1 cellular context compared by ENCODE assay signal in the genomic region with DNA sequence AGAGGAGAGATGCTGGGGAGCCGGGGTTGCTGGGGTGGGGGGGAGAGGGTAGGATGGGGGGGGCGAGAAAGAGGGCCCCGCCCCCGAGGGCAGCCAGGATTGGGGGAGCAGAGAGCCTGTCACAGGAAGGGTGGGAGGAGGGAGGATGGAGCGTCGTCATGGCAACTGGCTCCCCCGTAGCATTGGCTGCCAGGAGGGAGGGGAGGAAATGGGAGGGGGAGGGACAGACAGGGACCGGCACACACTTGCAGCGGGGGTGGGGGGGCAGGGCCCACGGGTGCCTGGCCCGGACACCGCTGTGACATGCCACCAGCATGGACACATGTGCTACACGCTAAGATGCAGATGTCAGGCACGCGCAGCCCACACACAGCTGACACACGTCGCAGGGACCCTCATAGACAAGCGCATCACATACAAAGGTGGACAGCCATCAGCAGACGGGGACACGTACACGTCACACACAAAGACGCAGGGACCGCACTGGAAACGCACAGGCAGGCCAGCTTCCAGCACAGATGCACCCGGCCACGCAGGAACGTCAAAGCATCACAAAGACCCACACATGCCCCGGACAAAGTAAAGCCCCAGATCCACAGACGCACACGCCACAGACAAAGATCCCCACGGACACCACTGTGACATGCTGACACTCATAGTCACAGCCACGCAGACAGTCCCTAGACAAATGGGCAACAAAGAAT.
TF ChIP-seq lines count a peak whose summit lies in the region.

Gene LMTK3, minus strand, starts transcription at position 36 of the 704 bp plus-strand sequence. CDS start 259 bp downstream, outside the sequence.

TF ChIP-seq in K562, 482 proteins besides CTCF, POLR2A, EP300 and RAD21 (continued from another document and continues in another):
- TF ChIP-seq, protein P1, sequence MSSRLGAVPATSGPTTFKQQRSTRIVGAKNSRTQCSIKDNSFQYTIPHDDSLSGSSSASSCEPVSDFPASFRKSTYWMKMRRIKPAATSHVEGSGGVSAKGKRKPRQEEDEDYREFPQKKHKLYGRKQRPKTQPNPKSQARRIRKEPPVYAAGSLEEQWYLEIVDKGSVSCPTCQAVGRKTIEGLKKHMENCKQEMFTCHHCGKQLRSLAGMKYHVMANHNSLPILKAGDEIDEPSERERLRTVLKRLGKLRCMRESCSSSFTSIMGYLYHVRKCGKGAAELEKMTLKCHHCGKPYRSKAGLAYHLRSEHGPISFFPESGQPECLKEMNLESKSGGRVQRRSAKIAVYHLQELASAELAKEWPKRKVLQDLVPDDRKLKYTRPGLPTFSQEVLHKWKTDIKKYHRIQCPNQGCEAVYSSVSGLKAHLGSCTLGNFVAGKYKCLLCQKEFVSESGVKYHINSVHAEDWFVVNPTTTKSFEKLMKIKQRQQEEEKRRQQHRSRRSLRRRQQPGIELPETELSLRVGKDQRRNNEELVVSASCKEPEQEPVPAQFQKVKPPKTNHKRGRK (tag; IDR thresholded peaks at IDR 0.05), result no peak
- TF ChIP-seq SAFB (IDR thresholded peaks at IDR 0.05; ENCODE audit: borderline replicate concordance, low read depth, low read length) (peak; percentile 39; the same call in 1 of the 2 replicates), LEF1 (IDR thresholded peaks at IDR 0.05) (no peak), ZNF695 (CRISPR knock-in tag; IDR thresholded peaks at IDR 0.05) (no peak), MYBL2 (IDR thresholded peaks at IDR 0.05; ENCODE audit: low read depth) (no peak), MYBL2 (CRISPR knock-in tag; IDR thresholded peaks at IDR 0.05; ENCODE audit: borderline replicate concordance) (0 out of 2 replicates have a peak, but pooled peaks have one; percentile 51), CCNT2 (IDR thresholded peaks at IDR 0.05; ENCODE audit: borderline replicate concordance, extremely low read depth, insufficient read length, low read depth, low read length) (no peak), RBM25 (IDR thresholded peaks at IDR 0.05; ENCODE audit: low read depth, low read length, severe bottlenecking) (no peak), POLR2B (IDR thresholded peaks at IDR 0.05; ENCODE audit: low read depth, partially characterized antibody) (no peak), PBX2 (CRISPR knock-in tag; IDR thresholded peaks at IDR 0.05; ENCODE audit: low read depth) (0 out of 2 replicates have a peak, but pooled peaks have one; percentile 32), PBX2 (tag; conservative IDR thresholded peaks at IDR 0.05; ENCODE audit: low read depth) (peak; percentile 33; the same call in 1 of the 2 replicates), RBM15 (IDR thresholded peaks at IDR 0.05; ENCODE audit: insufficient read depth, low read length) (no peak), GABPB2 (CRISPR knock-in tag; conservative IDR thresholded peaks at IDR 0.05) (no peak), ZNF408 (CRISPR knock-in tag; IDR thresholded peaks at IDR 0.05; ENCODE audit: low read depth) (no peak), NELFE (IDR thresholded peaks at IDR 0.05; ENCODE audit: insufficient read depth, insufficient read length) (no peak), FOXM1 (IDR thresholded peaks at IDR 0.05; ENCODE audit: low read depth) (no peak), FOXM1 (CRISPR knock-in tag; IDR thresholded peaks at IDR 0.05; ENCODE audit: low read depth) (no peak), ZNF707 (CRISPR knock-in tag; conservative IDR thresholded peaks at IDR 0.05) (no peak), ZNF3 (CRISPR knock-in tag; IDR thresholded peaks at IDR 0.05) (no peak), ZFP36 (IDR thresholded peaks at IDR 0.05; ENCODE audit: low read depth, low read length, partially characterized antibody) (no peak), CREB3 (tag; conservative IDR thresholded peaks at IDR 0.05; ENCODE audit: low read depth) (no peak), ZKSCAN1 (IDR thresholded peaks at IDR 0.05; ENCODE audit: low read depth, low read length) (no peak), CAMTA2 (CRISPR knock-in tag; conservative IDR thresholded peaks at IDR 0.05) (no peak), SREBF1 (IDR thresholded peaks at IDR 0.05; ENCODE audit: borderline replicate concordance, low read depth, low read length) (no peak), ZNF589 (CRISPR knock-in tag; IDR thresholded peaks at IDR 0.05; ENCODE audit: low read depth) (no peak), ZNF57 (CRISPR knock-in tag; IDR thresholded peaks at IDR 0.05) (no peak), CSDE1 (IDR thresholded peaks at IDR 0.05) (peak in 1 of 2 experiments; percentile 54; a peak in 1 of 4 replicates), RFX5 (IDR thresholded peaks at IDR 0.05; ENCODE audit: low read depth, low read length) (no peak), HMBOX1 (IDR thresholded peaks at IDR 0.05) (no peak), ZBTB49 (CRISPR knock-in tag; IDR thresholded peaks at IDR 0.05; ENCODE audit: borderline replicate concordance) (no peak), RREB1 (CRISPR knock-in tag; IDR thresholded peaks at IDR 0.05) (no peak), GTF2A2 (tag; IDR thresholded peaks at IDR 0.05) (no peak), KDM1A (IDR thresholded peaks at IDR 0.05) (peak; percentile 33 to 41; a peak in 2 of 4 replicates), ZNF445 (CRISPR knock-in tag; IDR thresholded peaks at IDR 0.05; ENCODE audit: low read depth) (no peak), MBD1 (CRISPR knock-in tag; IDR thresholded peaks at IDR 0.05) (no peak)
- TF ChIP-seq, protein P2, sequence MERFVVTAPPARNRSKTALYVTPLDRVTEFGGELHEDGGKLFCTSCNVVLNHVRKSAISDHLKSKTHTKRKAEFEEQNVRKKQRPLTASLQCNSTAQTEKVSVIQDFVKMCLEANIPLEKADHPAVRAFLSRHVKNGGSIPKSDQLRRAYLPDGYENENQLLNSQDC (CRISPR knock-in tag; IDR thresholded peaks at IDR 0.05), result no peak
- TF ChIP-seq, protein P3, sequence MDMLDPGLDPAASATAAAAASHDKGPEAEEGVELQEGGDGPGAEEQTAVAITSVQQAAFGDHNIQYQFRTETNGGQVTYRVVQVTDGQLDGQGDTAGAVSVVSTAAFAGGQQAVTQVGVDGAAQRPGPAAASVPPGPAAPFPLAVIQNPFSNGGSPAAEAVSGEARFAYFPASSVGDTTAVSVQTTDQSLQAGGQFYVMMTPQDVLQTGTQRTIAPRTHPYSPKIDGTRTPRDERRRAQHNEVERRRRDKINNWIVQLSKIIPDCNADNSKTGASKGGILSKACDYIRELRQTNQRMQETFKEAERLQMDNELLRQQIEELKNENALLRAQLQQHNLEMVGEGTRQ (CRISPR knock-in tag; IDR thresholded peaks at IDR 0.05), result no peak
- TF ChIP-seq, protein P4, sequence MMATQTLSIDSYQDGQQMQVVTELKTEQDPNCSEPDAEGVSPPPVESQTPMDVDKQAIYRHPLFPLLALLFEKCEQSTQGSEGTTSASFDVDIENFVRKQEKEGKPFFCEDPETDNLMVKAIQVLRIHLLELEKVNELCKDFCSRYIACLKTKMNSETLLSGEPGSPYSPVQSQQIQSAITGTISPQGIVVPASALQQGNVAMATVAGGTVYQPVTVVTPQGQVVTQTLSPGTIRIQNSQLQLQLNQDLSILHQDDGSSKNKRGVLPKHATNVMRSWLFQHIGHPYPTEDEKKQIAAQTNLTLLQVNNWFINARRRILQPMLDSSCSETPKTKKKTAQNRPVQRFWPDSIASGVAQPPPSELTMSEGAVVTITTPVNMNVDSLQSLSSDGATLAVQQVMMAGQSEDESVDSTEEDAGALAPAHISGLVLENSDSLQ (IDR thresholded peaks at IDR 0.05), result peak; percentile 93
